Comparison of ENCODE assay signal across 8 cellular contexts in the genomic region with DNA sequence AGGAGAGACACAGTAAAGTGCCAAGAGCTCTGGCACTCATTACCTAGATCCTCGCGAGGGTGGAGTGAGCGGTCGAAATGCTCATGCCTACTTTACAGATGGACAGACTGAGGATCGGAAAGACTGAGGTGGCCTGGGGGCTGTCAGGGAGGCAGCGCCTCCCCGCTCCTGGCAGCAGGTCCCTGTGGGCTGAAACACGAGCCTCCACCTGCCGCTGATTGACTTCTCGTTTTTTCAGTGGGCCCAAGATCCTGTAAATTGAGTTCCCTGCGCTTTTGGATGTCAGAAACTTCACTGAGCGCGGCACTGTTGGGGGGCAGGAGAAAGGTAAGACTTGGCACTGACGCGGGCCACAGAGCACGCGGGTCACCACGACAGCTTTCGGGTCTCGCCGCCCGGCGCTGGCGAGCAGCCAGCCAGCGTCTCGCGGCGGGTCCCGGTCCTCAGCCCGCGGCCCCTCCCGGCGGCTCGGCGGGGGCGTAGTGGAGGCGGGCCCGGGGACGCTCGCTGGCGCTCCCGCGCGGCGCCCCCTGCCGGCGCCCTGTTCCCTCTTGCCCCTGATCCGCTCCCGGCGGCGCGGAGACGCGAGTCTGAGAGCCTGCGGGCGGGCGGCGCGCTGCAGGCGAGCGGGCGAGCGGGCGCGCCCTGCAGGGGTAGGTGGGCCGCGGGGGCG. TPM values are rescaled to one million over a fixed set of nuclear protein-coding genes. Genes with fewer than 3 reads are reported as not detected.
DNase-seq lines count a peak whose midpoint lies in the region; ATAC-seq and TF ChIP-seq lines count a peak whose summit lies in the region.

No MANE protein-coding gene starts in this region.

- peaks cover 16 to 24% (median 23%) of the 10 kb centered on the region in 3 donors for H3K4me1 Mint-ChIP-seq in CD8-positive, alpha-beta memory T cell
- H3K4me1 Mint-ChIP-seq in activated naive CD4-positive, alpha-beta T cell treated with anti-CD3 and anti-CD28 coated beads, Interleukin-2, amount 50 U/mL, for 24 hours = peaks cover 10% of the 10 kb centered on the region

- intact Hi-C loops in posterior vena cava (cut with DNase I) = no loop called here

- TF ChIP-seq CTCF in Loucy (conservative IDR thresholded peaks at IDR 0.05; ENCODE audit: low read length) (peak; percentile 35; the same call in 1 of the 2 replicates), cardiac muscle cell (IDR thresholded peaks at IDR 0.05; ENCODE audit: low read depth, low read length) (peak; percentile 19), upper lobe of left lung (IDR thresholded peaks at IDR 0.05) (peak; percentile 61 to 69 (median 67))

- H4K20me1 ChIP-seq in Loucy (ENCODE audit: insufficient read depth, low read length, poor library complexity, severe bottlenecking) = no peaks in the 10 kb centered on the region

- peaks cover 13 to 58% of the 10 kb centered on the region in 2 donors for H3K27me3 Mint-ChIP-seq in CD8-positive, alpha-beta memory T cell
- peaks cover 41% of the 10 kb centered on the region for H3K27me3 Mint-ChIP-seq in activated naive CD4-positive, alpha-beta T cell treated with anti-CD3 and anti-CD28 coated beads, Interleukin-2, amount 50 U/mL, for 24 hours

- CTCF ChIA-PET in CD8-positive, alpha-beta memory T cell (lab: Charles Lee) = interaction anchor here (0.8 to 1.2 kb wide), 2 partner anchors 9 to 14 kb away, joined by 3 to 4 read pairs; no protein-coding TSS in a partner anchor

- H3K27ac ChIP-seq in CD8-positive, alpha-beta memory T cell (ENCODE audit: low read depth, low read length) = no peak overlapping the region
- no peak overlapping the region for H3K27ac ChIP-seq in SJCRH30
- H3K27ac ChIP-seq in cardiac muscle cell = no peak overlapping the region
- H3K27ac ChIP-seq in upper lobe of left lung = no peak overlapping the region

- H3K9ac ChIP-seq in Loucy (ENCODE audit: low read depth, low read length, poor library complexity, severe bottlenecking) = peak overlapping the region; percentile 58

- H3K9me3 Mint-ChIP-seq in CD8-positive, alpha-beta memory T cell = no peaks in the 10 kb centered on the region
- H3K9me3 Mint-ChIP-seq in activated naive CD4-positive, alpha-beta T cell treated with anti-CD3 and anti-CD28 coated beads, Interleukin-2, amount 50 U/mL, for 24 hours = no peaks in the 10 kb centered on the region

- peaks cover 10% of the 10 kb centered on the region for H3K4me1 ChIP-seq in CD8-positive, alpha-beta memory T cell (ENCODE audit: insufficient read depth, low read length)
- H3K4me1 ChIP-seq in Loucy (ENCODE audit: insufficient read depth, low read length, poor library complexity, severe bottlenecking) (peaks cover 7% of the 10 kb centered on the region), SJCRH30 (no peaks in the 10 kb centered on the region), cardiac muscle cell (ENCODE audit: low read depth) (no peaks in the 10 kb centered on the region), upper lobe of left lung (peaks cover 9 to 16% (median 12%) of the 10 kb centered on the region in 4 donors)

- peak overlapping the region; percentile 85 to 93 (median 89) for H3K4me3 Mint-ChIP-seq in CD8-positive, alpha-beta memory T cell
- peak overlapping the region; percentile 90 for H3K4me3 Mint-ChIP-seq in activated naive CD4-positive, alpha-beta T cell treated with anti-CD3 and anti-CD28 coated beads, Interleukin-2, amount 50 U/mL, for 24 hours

- TF ChIP-seq POLR2A in upper lobe of left lung (IDR thresholded peaks at IDR 0.05) = no peak

- H2AFZ ChIP-seq in Loucy (ENCODE audit: low read length) = peak overlapping the region; percentile 79

- peaks cover 0 to 4% (median 0%) of the 10 kb centered on the region in 3 donors for H3K36me3 Mint-ChIP-seq in CD8-positive, alpha-beta memory T cell
- peaks cover 1% of the 10 kb centered on the region for H3K36me3 Mint-ChIP-seq in activated naive CD4-positive, alpha-beta T cell treated with anti-CD3 and anti-CD28 coated beads, Interleukin-2, amount 50 U/mL, for 24 hours

- ATAC-seq in GM21528 (IDR thresholded peaks at IDR 0.05; ENCODE audit: low FRiP score, unreplicated experiment) (peak; percentile 76), upper lobe of left lung (ENCODE audit: low FRiP score in 2 of 2) (peak in 1 of 2 donors; percentile 81)

- H3F3A ChIP-seq in Loucy (ENCODE audit: low read depth) = peaks cover 9% of the 10 kb centered on the region; the same call in 1 of the 2 replicates

- H3K9me2 ChIP-seq in Loucy (replicated peaks; ENCODE audit: low read depth, low read length) = no peaks in the 10 kb centered on the region

- POLR2A ChIA-PET in CD8-positive, alpha-beta memory T cell (lab: Charles Lee) = no interaction called here

- DNase-seq in CD8-positive, alpha-beta memory T cell = peak; percentile 53 to 76 (median 69)
- DNase-seq in SJCRH30 = peak; percentile 67 to 80
- DNase-seq in cardiac muscle cell (ENCODE audit: low read depth in 1 of 2, low spot score in 1 of 2) = peak; percentile 67 to 95
- peak; percentile 83 for DNase-seq in posterior vena cava (ENCODE audit: low spot score)
- DNase-seq in upper lobe of left lung = peak; percentile 34 to 95

- peak overlapping the region; percentile 86 for H3K4me2 ChIP-seq in Loucy (ENCODE audit: low read depth, low read length, poor library complexity, severe bottlenecking)

- no peaks in the 10 kb centered on the region for H3K79me2 ChIP-seq in Loucy (ENCODE audit: insufficient read depth, low read length)

- H3K27me3 ChIP-seq in CD8-positive, alpha-beta memory T cell (ENCODE audit: insufficient read depth, low read length, poor library complexity, severe bottlenecking) = peaks cover 3% of the 10 kb centered on the region
- H3K27me3 ChIP-seq in Loucy (ENCODE audit: insufficient read depth, low read length, poor library complexity, severe bottlenecking) (no peaks in the 10 kb centered on the region), SJCRH30 (peaks cover 10% of the 10 kb centered on the region), cardiac muscle cell (peaks cover 32% of the 10 kb centered on the region), upper lobe of left lung (peaks cover 0 to 21% (median 5%) of the 10 kb centered on the region in 4 donors)

- no peak for TF ChIP-seq EP300 in upper lobe of left lung (IDR thresholded peaks at IDR 0.05)

- 6 to 15% methylated on average over 13 to 32 of the region's 68 CpGs for WGBS in upper lobe of left lung, 2 donors

- peak overlapping the region in 6 of 8 donors; percentile 4 to 83 (median 52) for H3K27ac Mint-ChIP-seq in CD8-positive, alpha-beta memory T cell
- H3K27ac Mint-ChIP-seq in activated naive CD4-positive, alpha-beta T cell treated with anti-CD3 and anti-CD28 coated beads, Interleukin-2, amount 50 U/mL, for 24 hours = peak overlapping the region; percentile 77

- H3K4me3 ChIP-seq in CD8-positive, alpha-beta memory T cell (ENCODE audit: low read length) = peak overlapping the region; percentile 53
- H3K4me3 ChIP-seq in Loucy (ENCODE audit: low read length, poor library complexity, severe bottlenecking) (peak overlapping the region; percentile 76), SJCRH30 (peak overlapping the region; percentile 51), cardiac muscle cell (peak overlapping the region; percentile 35), upper lobe of left lung (peak overlapping the region in 3 of 4 donors; percentile 58 to 70 (median 58))

- H3K9me3 ChIP-seq in CD8-positive, alpha-beta memory T cell (ENCODE audit: low read length) = no peaks in the 10 kb centered on the region
- H3K9me3 ChIP-seq in Loucy (ENCODE audit: insufficient read depth, low read depth, low read length) = no peaks in the 10 kb centered on the region
- no peaks in the 10 kb centered on the region for H3K9me3 ChIP-seq in SJCRH30 (replicated peaks)
- H3K9me3 ChIP-seq in cardiac muscle cell (ENCODE audit: low read depth) = no peaks in the 10 kb centered on the region
- no peaks in the 10 kb centered on the region for H3K9me3 ChIP-seq in upper lobe of left lung

- H3K36me3 ChIP-seq in CD8-positive, alpha-beta memory T cell (ENCODE audit: insufficient read depth, low read length) = no peaks in the 10 kb centered on the region
- H3K36me3 ChIP-seq in Loucy (ENCODE audit: insufficient read depth, low read length) (no peaks in the 10 kb centered on the region), SJCRH30 (no peaks in the 10 kb centered on the region), cardiac muscle cell (no peaks in the 10 kb centered on the region), upper lobe of left lung (no peaks in the 10 kb centered on the region)

RNA-seq across cellular contexts. Expression of a gene that starts 0.6 kb away (rescaled TPM):
- 1 to 10 TPM in 1 of 2 experiments, under 1 TPM in 1; 0.66 to 1.1 TPM for total RNA-seq in CD8-positive, alpha-beta memory T cell
- polyA plus RNA-seq in CD8-positive, alpha-beta memory T cell = 0.83 TPM
- 0.33 and 0.67 TPM in 2 replicates for total RNA-seq in SJCRH30 (2014; rRNA removed; shearing (Covaris generic))
- total RNA-seq in cardiac muscle cell = 3.7 and 3.9 TPM in 2 replicates
- polyA plus RNA-seq in cardiac muscle cell = 0.40 and 0.88 TPM in 2 replicates
- under 1 TPM; 0.65 to 0.81 TPM for total RNA-seq in posterior vena cava
- 1 to 10 TPM in 1 of 6 donors, under 1 TPM in 4, not detected in 1; 0.11 to 1.1 (median 0.37) TPM for total RNA-seq in upper lobe of left lung
